1 cellular context compared by ENCODE assay signal in genomic region chr10:3786295-3786981, GRCh38.
TF ChIP-seq lines count a peak whose summit lies in the region.

No MANE protein-coding gene starts in this region.

TF ChIP-seq in HEK293, 187 proteins besides CTCF, POLR2A, EP300 and RAD21 (continued from another document):
- TF ChIP-seq SETDB1 (IDR thresholded peaks at IDR 0.05; ENCODE audit: insufficient read length, low read length) (no peak), ZNF394 (tag by site-specific recombination; IDR thresholded peaks at IDR 0.05; ENCODE audit: borderline replicate concordance) (no peak), KLF8 (tag by site-specific recombination; IDR thresholded peaks at IDR 0.05) (no peak), ZNF521 (tag by site-specific recombination; IDR thresholded peaks at IDR 0.05) (no peak), ZNF335 (tag by site-specific recombination; conservative IDR thresholded peaks at IDR 0.05) (0 out of 2 replicates have a peak, but pooled peaks have one; percentile 1), ZNF19 (tag by site-specific recombination; IDR thresholded peaks at IDR 0.05; ENCODE audit: low read depth) (no peak), ZNF311 (tag by site-specific recombination; IDR thresholded peaks at IDR 0.05; ENCODE audit: borderline replicate concordance) (no peak), ZNF600 (tag by site-specific recombination; IDR thresholded peaks at IDR 0.05) (0 out of 2 replicates have a peak, but pooled peaks have one; percentile 25), HOXD13 (CRISPR knock-in tag; IDR thresholded peaks at IDR 0.05; ENCODE audit: borderline replicate concordance) (no peak), ZBTB17 (tag by site-specific recombination; IDR thresholded peaks at IDR 0.05) (no peak), ZNF785 (tag by site-specific recombination; IDR thresholded peaks at IDR 0.05) (no peak), ZNF239 (tag by site-specific recombination; IDR thresholded peaks at IDR 0.05) (no peak), ZNF560 (tag by site-specific recombination; IDR thresholded peaks at IDR 0.05; ENCODE audit: borderline replicate concordance) (no peak), ZNF398 (tag by site-specific recombination; IDR thresholded peaks at IDR 0.05) (no peak), ZNF623 (tag by site-specific recombination; IDR thresholded peaks at IDR 0.05) (no peak), PRDM4 (tag by site-specific recombination; IDR thresholded peaks at IDR 0.05) (no peak), EGR2 (tag by site-specific recombination; IDR thresholded peaks at IDR 0.05; ENCODE audit: low read depth) (no peak), ZNF202 (tag by site-specific recombination; IDR thresholded peaks at IDR 0.05; ENCODE audit: borderline replicate concordance) (peak; percentile 93; the same call in 1 of the 2 replicates), HOXA7 (CRISPR knock-in tag; IDR thresholded peaks at IDR 0.05; ENCODE audit: borderline replicate concordance) (no peak), ZNF214 (tag by site-specific recombination; IDR thresholded peaks at IDR 0.05; ENCODE audit: borderline replicate concordance) (no peak), YY1 (tag by site-specific recombination; IDR thresholded peaks at IDR 0.05) (no peak), ZNF510 (tag by site-specific recombination; IDR thresholded peaks at IDR 0.05; ENCODE audit: insufficient replicate concordance) (no peak), OVOL3 (tag by site-specific recombination; IDR thresholded peaks at IDR 0.05) (no peak), AEBP2 (tag by site-specific recombination; IDR thresholded peaks at IDR 0.05; ENCODE audit: borderline replicate concordance) (no peak), ZBTB44 (tag by site-specific recombination; IDR thresholded peaks at IDR 0.05) (no peak)
